In the genomic region with DNA sequence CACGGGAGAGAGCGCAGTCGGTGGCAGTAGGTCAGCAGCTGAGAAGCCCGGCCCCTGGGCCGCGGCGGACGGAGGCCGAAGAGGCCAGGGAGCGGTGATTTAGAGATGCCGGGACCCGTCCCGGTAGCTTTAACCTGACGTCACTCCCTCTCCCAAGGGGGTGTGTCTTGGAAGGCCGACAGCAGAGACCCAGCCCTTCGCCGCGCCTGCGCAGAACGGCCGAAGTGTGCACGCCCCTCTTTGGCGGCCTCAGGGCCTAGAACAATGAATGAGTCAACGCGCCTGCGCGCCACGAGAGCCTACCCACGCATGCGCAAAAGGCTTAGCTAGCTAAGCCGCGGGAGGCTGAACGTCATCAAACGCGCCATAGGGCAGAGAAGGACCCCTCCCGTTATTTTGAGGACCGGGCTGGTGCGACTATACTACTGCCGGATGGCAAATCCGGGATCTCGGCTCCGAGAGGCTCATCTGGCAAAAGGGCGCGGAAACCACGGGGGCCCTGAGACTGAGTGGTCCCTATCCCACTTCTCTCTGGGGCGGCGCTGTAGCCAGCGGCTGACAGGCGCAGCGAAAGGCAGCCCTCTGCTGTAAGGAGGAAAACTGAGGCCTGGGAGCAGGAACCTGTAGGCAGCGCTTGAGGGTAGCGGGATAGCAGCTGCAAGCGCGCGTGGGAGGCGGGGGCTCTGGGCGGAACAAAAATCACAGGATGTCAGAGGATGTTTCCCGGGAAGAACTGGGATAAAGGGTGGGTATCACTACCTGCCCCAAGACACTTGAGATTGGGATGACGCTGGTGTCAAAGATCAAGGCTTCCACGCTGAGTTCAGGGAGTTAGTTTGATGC, we compare ENCODE assay signal across 8 cellular contexts. TPM values are rescaled to one million over a fixed set of nuclear protein-coding genes. Genes with fewer than 3 reads are reported as not detected.
DNase-seq lines count a peak whose midpoint lies in the region; ATAC-seq, FAIRE-seq and TF ChIP-seq lines count a peak whose summit lies in the region.

A gene with protein sequence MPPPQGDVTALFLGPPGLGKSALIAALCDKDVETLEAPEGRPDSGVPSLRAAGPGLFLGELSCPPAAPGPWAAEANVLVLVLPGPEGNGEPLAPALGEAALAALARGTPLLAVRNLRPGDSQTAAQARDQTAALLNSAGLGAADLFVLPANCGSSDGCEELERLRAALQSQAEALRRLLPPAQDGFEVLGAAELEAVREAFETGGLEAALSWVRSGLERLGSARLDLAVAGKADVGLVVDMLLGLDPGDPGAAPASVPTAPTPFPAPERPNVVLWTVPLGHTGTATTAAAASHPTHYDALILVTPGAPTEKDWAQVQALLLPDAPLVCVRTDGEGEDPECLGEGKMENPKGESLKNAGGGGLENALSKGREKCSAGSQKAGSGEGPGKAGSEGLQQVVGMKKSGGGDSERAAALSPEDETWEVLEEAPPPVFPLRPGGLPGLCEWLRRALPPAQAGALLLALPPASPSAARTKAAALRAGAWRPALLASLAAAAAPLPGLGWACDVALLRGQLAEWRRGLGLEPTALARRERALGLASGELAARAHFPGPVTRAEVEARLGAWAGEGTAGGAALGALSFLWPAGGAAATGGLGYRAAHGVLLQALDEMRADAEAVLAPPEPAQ (minus strand): TSS at position 136 of the 843 bp plus-strand sequence. CDS start 796 bp downstream, outside the sequence.
A gene with protein sequence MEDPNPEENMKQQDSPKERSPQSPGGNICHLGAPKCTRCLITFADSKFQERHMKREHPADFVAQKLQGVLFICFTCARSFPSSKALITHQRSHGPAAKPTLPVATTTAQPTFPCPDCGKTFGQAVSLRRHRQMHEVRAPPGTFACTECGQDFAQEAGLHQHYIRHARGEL (plus strand): TSS at position 597 of the 843 bp plus-strand sequence. CDS start 514 bp downstream, outside the sequence.

- H3K4me1 ChIP-seq in iPS-20b (ENCODE audit: insufficient read depth, low read length) = peaks cover 7% of the 10 kb centered on the region; the same call in 1 of the 2 replicates

- CTCF ChIA-PET in AG04449 (lab: Yijun Ruan, JAX) = interaction anchor here (0.9 to 4.9 kb wide), 12 partner anchors 10 to 216 kb away, joined by 3 to 68 read pairs (median 5); no protein-coding TSS in a partner anchor

- no peaks in the 10 kb centered on the region for H3K9me3 ChIP-seq in iPS-20b (ENCODE audit: insufficient read depth, low read depth, low read length)

- peak; percentile 90 for DNase-seq in AG04449 (ENCODE audit: low read depth, low spot score)
- DNase-seq in NCI-H2227 treated with DMSO at 0.1 percent for 48 hours (lab: John Stamatoyannopoulos, UW) = peak; percentile 96
- DNase-seq in bronchial epithelial cell (ENCODE audit: low read depth) = peak; percentile 99

- H3K36me3 ChIP-seq in bronchial epithelial cell (ENCODE audit: control insufficient read depth, insufficient read depth, low read length) (peaks cover 27% of the 10 kb centered on the region), iPS-20b (ENCODE audit: insufficient read depth, low read depth, low read length) (peaks cover 47% of the 10 kb centered on the region)

- peak; percentile 93 for FAIRE-seq in bronchial epithelial cell (lab: Jason Lieb, UNC)

- POLR2A ChIA-PET in AG04449 (lab: Yijun Ruan, JAX) = interaction anchor here (0.6 to 1.7 kb wide), 6 partner anchors 10 to 79 kb away, joined by 3 to 6 read pairs (median 4); no protein-coding TSS in a partner anchor

- H3K4me3 ChIP-seq in AG04449 (ENCODE audit: low read depth, low read length) (peak within 1 kb of the TSS; percentile 79), WI38 (ENCODE audit: low read depth, low read length) (peak within 1 kb of the TSS; percentile 93), bronchial epithelial cell (ENCODE audit: low read depth, low read length) (peak within 1 kb of the TSS; percentile 84), iPS-20b (ENCODE audit: low read length) (peak within 1 kb of the TSS; percentile 97), skin epidermis (peak within 1 kb of the TSS; percentile 51 to 79 (median 64))

- peak within 1 kb of the TSS; percentile 96 for H3K9ac ChIP-seq in iPS-20b (ENCODE audit: low read depth, low read length)

- TF ChIP-seq CTCF in AG04449 (IDR thresholded peaks at IDR 0.05; ENCODE audit: insufficient read depth, low read length, missing control alignments) (no peak), WI38 (IDR thresholded peaks at IDR 0.05; ENCODE audit: low read depth, low read length) (no peak), bronchial epithelial cell (IDR thresholded peaks at IDR 0.05; ENCODE audit: insufficient read depth, low read length, severe bottlenecking) (no peak)

- ATAC-seq in GM18907 (IDR thresholded peaks at IDR 0.05; ENCODE audit: unreplicated experiment) (peak; percentile 80), HG03159 (IDR thresholded peaks at IDR 0.05; ENCODE audit: unreplicated experiment) (peak; percentile 75)

- peak within 1 kb of the TSS; percentile 84 for H3K27ac ChIP-seq in iPS-20b (ENCODE audit: low read length)
- peak within 1 kb of the TSS; percentile 70 to 100 (median 97) for H3K27ac ChIP-seq in skin epidermis

- H3K27me3 ChIP-seq in bronchial epithelial cell (ENCODE audit: control insufficient read depth, insufficient read depth, low read length) (no peaks in the 10 kb centered on the region), iPS-20b (ENCODE audit: insufficient read depth, low read length) (no peaks in the 10 kb centered on the region)

RNA-seq across cellular contexts. Expression of the first gene that starts in this region (rescaled TPM):
- total RNA-seq in bronchial epithelial cell = 15.9 and 19.5 TPM in 2 replicates

RNA-seq across cellular contexts. Expression of the second gene that starts in this region (rescaled TPM):
- total RNA-seq in bronchial epithelial cell = 9.5 and 10.5 TPM in 2 replicates

Comparison
In these comparisons a context has a peak if more than half of its experiments do, and no peak if none do; other contexts are left out.
1. Peak in every context shown above with its lines: DNase-seq, ATAC-seq, H3K4me3 ChIP-seq and H3K27ac ChIP-seq.